ENCODE assay signal across 8 cellular contexts in genomic region chrX:150200820-150201287, GRCh38.
DNase-seq lines count a peak whose midpoint lies in the region; ATAC-seq, FAIRE-seq and TF ChIP-seq lines count a peak whose summit lies in the region.

No MANE protein-coding gene starts in this region.

- peak overlapping the region; percentile 76 for H3K27ac ChIP-seq in RWPE1

- H3K9me3 ChIP-seq in BE2C = no peaks in the 10 kb centered on the region

- peak; percentile 97 for ATAC-seq in HG03108 (IDR thresholded peaks at IDR 0.05; ENCODE audit: unreplicated experiment)

- no peaks in the 10 kb centered on the region for H3K4me1 ChIP-seq in BE2C

- FAIRE-seq in urothelium cell line (lab: Jason Lieb, UNC) = no peak

- H3K4me3 ChIP-seq in BE2C (ENCODE audit: low read depth, low read length) = no peak overlapping the region

- POLR2A ChIA-PET in RWPE1 (lab: Yijun Ruan, JAX; ENCODE audit: low non-redundant PET) = no interaction called here

- peak; percentile 6 for DNase-seq in BE2C
- DNase-seq in GM19238 (ENCODE audit: insufficient read length, low spot score) = peak; percentile 29
- DNase-seq in RWPE1 (ENCODE audit: low spot score) = peak; percentile 91
- DNase-seq in astrocyte of the hippocampus (ENCODE audit: low read depth, low spot score) = peak; percentile 89
- DNase-seq in mucosa of gallbladder (ENCODE audit: low spot score) = peak; percentile 32
- peak; percentile 82 for DNase-seq in urothelium cell line (ENCODE audit: low spot score)
- DNase-seq in NCI-H128 (lab: John Stamatoyannopoulos, UW; ENCODE audit: unreplicated experiment) = no peak

- TF ChIP-seq CTCF in BE2C (IDR thresholded peaks at IDR 0.05; ENCODE audit: low read depth, low read length) (no peak), RWPE1 (conservative IDR thresholded peaks at IDR 0.05; ENCODE audit: low read depth) (no peak)

- CTCF ChIA-PET in RWPE1 (lab: Yijun Ruan, JAX) = no interaction called here

- no peaks in the 10 kb centered on the region for H3K36me3 ChIP-seq in BE2C

- no peaks in the 10 kb centered on the region for H3K27me3 ChIP-seq in BE2C
